In genomic region chr9:125261501-125262216, GRCh38 we compare ENCODE assay signal across 8 cellular contexts. TPM values are rescaled to one million over a fixed set of nuclear protein-coding genes. Genes with fewer than 3 reads are reported as not detected.
DNase-seq lines count a peak whose midpoint lies in the region; ATAC-seq and TF ChIP-seq lines count a peak whose summit lies in the region.

Gene GAPVD1, plus strand, starts transcription at chr9:125261826. Its CDS starts 37,096 bp downstream, at chr9:125298922.

- peak; percentile 16; the same call in 1 of the 2 replicates for TF ChIP-seq CTCF in KMS-11 (conservative IDR thresholded peaks at IDR 0.05; ENCODE audit: low read depth, low read length)

- H3K27ac ChIP-seq in KMS-11, result peak within 1 kb of the TSS; percentile 29; the same call in 1 of the 2 replicates

- H3K4me1 ChIP-seq in KMS-11 (ENCODE audit: low read depth, poor library complexity, severe bottlenecking), result peaks cover 11% of the 10 kb centered on the region

- H3K27me3 Mint-ChIP-seq in naive B cell, result no peaks in the 10 kb centered on the region
- H3K27me3 Mint-ChIP-seq in stimulated activated memory B cell treated with anti-CD40 and anti-IgM and Interleukin-4, amounts not matched to agents 10 μg/mL and 1 μg/mL and 100 μg/mL, for 72 hours, result no peaks in the 10 kb centered on the region

- no peaks in the 10 kb centered on the region for H4K20me1 ChIP-seq in KMS-11 (ENCODE audit: insufficient read depth)

- H3K9ac ChIP-seq in KMS-11, result peak within 1 kb of the TSS; percentile 81

- H3K36me3 Mint-ChIP-seq in naive B cell, result no peaks in the 10 kb centered on the region
- peaks cover 16% of the 10 kb centered on the region for H3K36me3 Mint-ChIP-seq in stimulated activated memory B cell treated with anti-CD40 and anti-IgM and Interleukin-4, amounts not matched to agents 10 μg/mL and 1 μg/mL and 100 μg/mL, for 72 hours

- peak within 1 kb of the TSS; percentile 88 to 99 (median 97) for H3K4me3 Mint-ChIP-seq in naive B cell
- H3K4me3 Mint-ChIP-seq in stimulated activated memory B cell treated with anti-CD40 and anti-IgM and Interleukin-4, amounts not matched to agents 10 μg/mL and 1 μg/mL and 100 μg/mL, for 72 hours, result peak within 1 kb of the TSS; percentile 99

- peaks cover 22 to 47% (median 40%) of the 10 kb centered on the region in 3 donors for H3K4me1 Mint-ChIP-seq in naive B cell
- peaks cover 42% of the 10 kb centered on the region for H3K4me1 Mint-ChIP-seq in stimulated activated memory B cell treated with anti-CD40 and anti-IgM and Interleukin-4, amounts not matched to agents 10 μg/mL and 1 μg/mL and 100 μg/mL, for 72 hours

- peaks cover 46% of the 10 kb centered on the region for H3K79me2 ChIP-seq in KMS-11 (ENCODE audit: insufficient read depth, low read depth)

- DNase-seq in Daoy (ENCODE audit: low read depth) (peak; percentile 96), RKO (ENCODE audit: low spot score) (peak; percentile 98), activated T-helper 1 cell treated with Interleukin-2 at 50 U/mL for 16 hours (ENCODE audit: low read depth) (peak; percentile 85), fibroblast of gingiva (ENCODE audit: low read depth) (peak; percentile 87), naive B cell (peak; percentile 96)

- ATAC-seq in GM21737 (IDR thresholded peaks at IDR 0.05; ENCODE audit: unreplicated experiment), result peak; percentile 89
- peak; percentile 87 to 88 for ATAC-seq in naive B cell (ENCODE audit: low read depth in 2 of 2)
- ATAC-seq in stimulated activated memory B cell treated with anti-CD40 and anti-IgM and Interleukin-4, amounts not matched to agents 10 μg/mL and 1 μg/mL and 100 μg/mL, for 72 hours, result peak; percentile 98

- peaks cover 0 to 13% (median 9%) of the 10 kb centered on the region in 7 donors for H3K9me3 Mint-ChIP-seq in naive B cell
- no peaks in the 10 kb centered on the region for H3K9me3 Mint-ChIP-seq in stimulated activated memory B cell treated with anti-CD40 and anti-IgM and Interleukin-4, amounts not matched to agents 10 μg/mL and 1 μg/mL and 100 μg/mL, for 72 hours

- H3K27me3 ChIP-seq in KMS-11 (ENCODE audit: insufficient read depth, low read depth), result no peaks in the 10 kb centered on the region

- peak within 1 kb of the TSS; percentile 61 for H3K4me2 ChIP-seq in KMS-11

- peak within 1 kb of the TSS; percentile 92 for H2AFZ ChIP-seq in KMS-11 (ENCODE audit: low read depth)

- H3K27ac Mint-ChIP-seq in naive B cell, result peak within 1 kb of the TSS; percentile 95 to 100 (median 100)
- peak within 1 kb of the TSS; percentile 96 for H3K27ac Mint-ChIP-seq in stimulated activated memory B cell treated with anti-CD40 and anti-IgM and Interleukin-4, amounts not matched to agents 10 μg/mL and 1 μg/mL and 100 μg/mL, for 72 hours

- no peak within 1 kb of the TSS for H3K4me3 ChIP-seq in KMS-11 (IDR thresholded peaks at IDR 0.05; ENCODE audit: insufficient read depth, low read depth, low read length)

- no peaks in the 10 kb centered on the region for H3K36me3 ChIP-seq in KMS-11 (ENCODE audit: insufficient read depth)

RNA-seq across cellular contexts. Expression of gene GAPVD1, which starts in this region (rescaled TPM):
- 33.3 and 37.1 TPM in 2 replicates for total RNA-seq in Daoy (2014; rRNA removed; shearing (Covaris generic))
- polyA plus RNA-seq in naive B cell (ENCODE audit: low read depth in 6 of 6), result 10 to 100 TPM; 28.4 to 64.9 (median 39.0) TPM
